In the genomic region with DNA sequence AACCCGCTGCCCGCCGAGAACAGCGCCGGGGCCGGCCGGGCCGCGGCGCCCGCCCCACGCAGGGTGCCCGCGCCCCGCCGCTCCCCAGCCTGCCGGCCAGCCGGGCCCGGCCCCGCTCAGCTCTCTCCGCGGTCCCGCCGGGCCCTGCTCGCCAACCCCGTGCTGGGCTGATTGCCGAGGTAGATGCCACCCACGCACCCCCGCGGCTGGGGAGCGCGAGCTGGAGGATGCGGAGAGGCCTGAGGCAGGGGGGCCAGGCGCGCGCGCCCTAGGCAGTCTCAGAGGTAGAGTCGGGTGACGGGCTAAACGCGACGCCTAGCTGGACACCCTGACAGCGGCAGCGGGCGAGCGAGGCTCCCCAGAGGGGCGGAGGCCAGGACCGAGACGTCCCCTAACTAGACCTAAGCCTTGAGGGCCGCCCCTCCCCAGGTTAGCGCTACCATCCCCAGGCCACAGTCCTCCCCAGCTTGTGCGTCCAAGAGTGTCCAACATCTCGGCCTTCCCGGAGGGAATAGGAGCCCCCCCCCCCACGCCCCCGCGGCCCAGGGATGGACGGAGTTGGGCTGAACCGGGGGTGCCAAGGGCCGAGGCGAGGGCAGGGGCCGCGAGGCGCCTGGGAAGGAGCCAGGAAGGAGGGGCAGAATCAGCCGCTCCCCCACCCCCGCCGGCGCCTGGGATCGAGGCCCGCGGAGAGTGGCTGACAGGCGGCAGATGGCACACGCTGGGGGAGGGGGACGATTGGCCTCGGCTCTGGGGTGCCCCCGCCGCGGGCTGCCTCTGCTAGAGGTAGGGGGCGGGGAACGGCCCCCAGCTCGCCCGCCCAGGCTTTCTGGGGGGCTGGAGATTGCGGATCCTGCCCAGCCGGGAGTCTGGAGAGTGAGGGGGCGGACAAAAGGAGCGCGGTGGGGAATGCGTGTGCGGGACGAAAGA, we compare ENCODE assay signal across 1 cellular context.
TF ChIP-seq lines count a peak whose summit lies in the region.

No MANE protein-coding gene starts in this region.

TF ChIP-seq in K562, 482 proteins besides CTCF, POLR2A, EP300 and RAD21 (continued from another document):
- TF ChIP-seq, protein P1, sequence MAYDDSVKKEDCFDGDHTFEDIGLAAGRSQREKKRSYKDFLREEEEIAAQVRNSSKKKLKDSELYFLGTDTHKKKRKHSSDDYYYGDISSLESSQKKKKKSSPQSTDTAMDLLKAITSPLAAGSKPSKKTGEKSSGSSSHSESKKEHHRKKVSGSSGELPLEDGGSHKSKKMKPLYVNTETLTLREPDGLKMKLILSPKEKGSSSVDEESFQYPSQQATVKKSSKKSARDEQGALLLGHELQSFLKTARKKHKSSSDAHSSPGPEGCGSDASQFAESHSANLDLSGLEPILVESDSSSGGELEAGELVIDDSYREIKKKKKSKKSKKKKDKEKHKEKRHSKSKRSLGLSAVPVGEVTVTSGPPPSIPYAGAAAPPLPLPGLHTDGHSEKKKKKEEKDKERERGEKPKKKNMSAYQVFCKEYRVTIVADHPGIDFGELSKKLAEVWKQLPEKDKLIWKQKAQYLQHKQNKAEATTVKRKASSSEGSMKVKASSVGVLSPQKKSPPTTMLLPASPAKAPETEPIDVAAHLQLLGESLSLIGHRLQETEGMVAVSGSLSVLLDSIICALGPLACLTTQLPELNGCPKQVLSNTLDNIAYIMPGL (CRISPR knock-in tag; IDR thresholded peaks at IDR 0.05): no peak
- TF ChIP-seq CBX3 (IDR thresholded peaks at IDR 0.05; ENCODE audit: borderline replicate concordance in 1 of 2, low read length in 2 of 2): no peak
- peak; percentile 39; the same call in 1 of the 2 replicates for TF ChIP-seq EGR1 (conservative IDR thresholded peaks at IDR 0.05)
- TF ChIP-seq EHMT2 (IDR thresholded peaks at IDR 0.05): no peak
- TF ChIP-seq, protein P2, sequence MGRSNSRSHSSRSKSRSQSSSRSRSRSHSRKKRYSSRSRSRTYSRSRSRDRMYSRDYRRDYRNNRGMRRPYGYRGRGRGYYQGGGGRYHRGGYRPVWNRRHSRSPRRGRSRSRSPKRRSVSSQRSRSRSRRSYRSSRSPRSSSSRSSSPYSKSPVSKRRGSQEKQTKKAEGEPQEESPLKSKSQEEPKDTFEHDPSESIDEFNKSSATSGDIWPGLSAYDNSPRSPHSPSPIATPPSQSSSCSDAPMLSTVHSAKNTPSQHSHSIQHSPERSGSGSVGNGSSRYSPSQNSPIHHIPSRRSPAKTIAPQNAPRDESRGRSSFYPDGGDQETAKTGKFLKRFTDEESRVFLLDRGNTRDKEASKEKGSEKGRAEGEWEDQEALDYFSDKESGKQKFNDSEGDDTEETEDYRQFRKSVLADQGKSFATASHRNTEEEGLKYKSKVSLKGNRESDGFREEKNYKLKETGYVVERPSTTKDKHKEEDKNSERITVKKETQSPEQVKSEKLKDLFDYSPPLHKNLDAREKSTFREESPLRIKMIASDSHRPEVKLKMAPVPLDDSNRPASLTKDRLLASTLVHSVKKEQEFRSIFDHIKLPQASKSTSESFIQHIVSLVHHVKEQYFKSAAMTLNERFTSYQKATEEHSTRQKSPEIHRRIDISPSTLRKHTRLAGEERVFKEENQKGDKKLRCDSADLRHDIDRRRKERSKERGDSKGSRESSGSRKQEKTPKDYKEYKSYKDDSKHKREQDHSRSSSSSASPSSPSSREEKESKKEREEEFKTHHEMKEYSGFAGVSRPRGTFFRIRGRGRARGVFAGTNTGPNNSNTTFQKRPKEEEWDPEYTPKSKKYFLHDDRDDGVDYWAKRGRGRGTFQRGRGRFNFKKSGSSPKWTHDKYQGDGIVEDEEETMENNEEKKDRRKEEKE (IDR thresholded peaks at IDR 0.05; ENCODE audit: borderline replicate concordance in 1 of 2, control insufficient read depth in 1 of 2, low read depth in 2 of 2, low read length in 1 of 2): no peak
- TF ChIP-seq, protein P3, sequence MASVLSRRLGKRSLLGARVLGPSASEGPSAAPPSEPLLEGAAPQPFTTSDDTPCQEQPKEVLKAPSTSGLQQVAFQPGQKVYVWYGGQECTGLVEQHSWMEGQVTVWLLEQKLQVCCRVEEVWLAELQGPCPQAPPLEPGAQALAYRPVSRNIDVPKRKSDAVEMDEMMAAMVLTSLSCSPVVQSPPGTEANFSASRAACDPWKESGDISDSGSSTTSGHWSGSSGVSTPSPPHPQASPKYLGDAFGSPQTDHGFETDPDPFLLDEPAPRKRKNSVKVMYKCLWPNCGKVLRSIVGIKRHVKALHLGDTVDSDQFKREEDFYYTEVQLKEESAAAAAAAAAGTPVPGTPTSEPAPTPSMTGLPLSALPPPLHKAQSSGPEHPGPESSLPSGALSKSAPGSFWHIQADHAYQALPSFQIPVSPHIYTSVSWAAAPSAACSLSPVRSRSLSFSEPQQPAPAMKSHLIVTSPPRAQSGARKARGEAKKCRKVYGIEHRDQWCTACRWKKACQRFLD (CRISPR knock-in tag; IDR thresholded peaks at IDR 0.05): no peak
